ENCODE assay signal across 1 cellular context in genomic region chr6:14709066-14709670, GRCh38.
A peak's percentile ranks its signal among the peaks of the same experiment; 100 is the strongest.
TF ChIP-seq lines count a peak whose summit lies in the region.

No MANE protein-coding gene starts in this region.

TF ChIP-seq in K562, 482 proteins besides CTCF, POLR2A, EP300 and RAD21 (continued from another document):
- TF ChIP-seq BCLAF1 (IDR thresholded peaks at IDR 0.05; ENCODE audit: borderline replicate concordance in 1 of 2, control insufficient read depth in 1 of 2, low read depth in 2 of 2, low read length in 1 of 2) = no peak
- TF ChIP-seq RBM39 (optimal IDR thresholded peaks at IDR 0.05; ENCODE audit: low read depth, low read length) = no peak
- no peak for TF ChIP-seq RFX1 (IDR thresholded peaks at IDR 0.05)
- no peak for TF ChIP-seq NCOA2 (IDR thresholded peaks at IDR 0.05; ENCODE audit: partially characterized antibody in 2 of 2)
- TF ChIP-seq CBFA2T3 (IDR thresholded peaks at IDR 0.05) = peak; percentile 73
- TF ChIP-seq MAFF (IDR thresholded peaks at IDR 0.05; ENCODE audit: low read length) = no peak
- no peak for TF ChIP-seq ZNF707 (CRISPR knock-in tag; conservative IDR thresholded peaks at IDR 0.05)
- TF ChIP-seq NR0B1 (IDR thresholded peaks at IDR 0.05; ENCODE audit: partially characterized antibody) = no peak
- TF ChIP-seq RBM25 (IDR thresholded peaks at IDR 0.05; ENCODE audit: low read depth, low read length, severe bottlenecking) = no peak
- no peak for TF ChIP-seq FOXJ3 (CRISPR knock-in tag; IDR thresholded peaks at IDR 0.05)
- TF ChIP-seq ZNF644 (tag; IDR thresholded peaks at IDR 0.05; ENCODE audit: low read depth) = peak; percentile 27; the same call in 1 of the 2 replicates
- no peak for TF ChIP-seq MXI1 (IDR thresholded peaks at IDR 0.05; ENCODE audit: low read depth, low read length)
- TF ChIP-seq JUND (IDR thresholded peaks at IDR 0.05; ENCODE audit: borderline replicate concordance, low read depth, low read length) = no peak
- no peak for TF ChIP-seq JUND (tag; IDR thresholded peaks at IDR 0.05; ENCODE audit: borderline replicate concordance, low read depth, low read length)
- TF ChIP-seq ZNF274 (IDR thresholded peaks at IDR 0.05; ENCODE audit: borderline replicate concordance, low read depth, low read length) = no peak
- TF ChIP-seq TFAP4 (CRISPR knock-in tag; IDR thresholded peaks at IDR 0.05; ENCODE audit: borderline replicate concordance) = no peak
- no peak for TF ChIP-seq KDM5B (IDR thresholded peaks at IDR 0.05; ENCODE audit: insufficient replicate concordance, low read depth, low read length)
- no peak for TF ChIP-seq THAP7 (CRISPR knock-in tag; IDR thresholded peaks at IDR 0.05)
- TF ChIP-seq CTCFL (IDR thresholded peaks at IDR 0.05; ENCODE audit: borderline replicate concordance, insufficient read depth, low read depth, low read length, poor library complexity, severe bottlenecking) = no peak
- TF ChIP-seq ZC3H4 (CRISPR knock-in tag; IDR thresholded peaks at IDR 0.05; ENCODE audit: borderline replicate concordance) = no peak
- peak; percentile 26; the same call in 1 of the 2 replicates for TF ChIP-seq NCOR1 (IDR thresholded peaks at IDR 0.05)
